ENCODE assay signal across 9 cellular contexts in genomic region chr7:142303650-142304049, GRCh38. TPM values are rescaled to one million over a fixed set of nuclear protein-coding genes. Genes with fewer than 3 reads are reported as not detected.
DNase-seq lines count a peak whose midpoint lies in the region; ATAC-seq and TF ChIP-seq lines count a peak whose summit lies in the region.
"Had no signal": no experiment of that assay in that cellular context is flagged by ENCODE, and none has a peak within 500 bp of the region (broad histone marks: within the 10 kb centered on the region; RNA-seq: fewer than 3 reads in every experiment).

No MANE protein-coding gene starts in this region.

- TF ChIP-seq CTCF in GM12873 (IDR thresholded peaks at IDR 0.05; ENCODE audit: insufficient read depth, low read depth, low read length, missing control alignments): peak; percentile 52
- no peak for TF ChIP-seq CTCF in esophagus muscularis mucosa (IDR thresholded peaks at IDR 0.05)

- no peaks in the 10 kb centered on the region for H3K36me3 ChIP-seq in esophagus muscularis mucosa
- H3K36me3 ChIP-seq in aorta (ENCODE audit: control insufficient read depth in 1 of 2, insufficient read depth in 2 of 2, low read length in 1 of 2): no peaks in the 10 kb centered on the region

- ATAC-seq in GM18520 (IDR thresholded peaks at IDR 0.05; ENCODE audit: unreplicated experiment): no peak
- no peak for ATAC-seq in HG03378 (IDR thresholded peaks at IDR 0.05; ENCODE audit: unreplicated experiment)
- no peak for ATAC-seq in aorta (ENCODE audit: low FRiP score)

- no peak for TF ChIP-seq EP300 in esophagus muscularis mucosa (IDR thresholded peaks at IDR 0.05)

- DNase-seq in ACHN (peak; percentile 55), NCI-H82 (lab: John Stamatoyannopoulos, UW) (peak; percentile 80), esophagus muscularis mucosa (ENCODE audit: extremely low spot score) (peak; percentile 64), aorta (no peak), T-helper 9 cell (no peak)

- no peak overlapping the region for H3K27ac ChIP-seq in esophagus muscularis mucosa (replicated peaks in 1 of 4)
- H3K27ac ChIP-seq in aorta (ENCODE audit: low read depth in 1 of 2, low read length in 2 of 2): no peak overlapping the region
- H3K27ac ChIP-seq: SK-N-MC had no signal

- WGBS in esophagus muscularis mucosa: 26% methylated on average over 2 of the region's 2 CpGs
- WGBS in aorta, 2 donors: 14% methylated on average over 2 of the region's 2 CpGs

- TF ChIP-seq POLR2A in esophagus muscularis mucosa (IDR thresholded peaks at IDR 0.05; ENCODE audit: low read depth): no peak

- intact Hi-C loops in esophagus muscularis mucosa (cut with DNase I): no loop called here
- intact Hi-C loops in aorta (cut with DNase I): loop anchor here in 1 of 2 donors (5.0 kb wide), 1 partner anchor 326 kb away; no protein-coding TSS in a partner anchor

- H3K27me3 ChIP-seq in esophagus muscularis mucosa (peaks cover 0 to 25% (median 0%) of the 10 kb centered on the region in 4 donors), aorta (ENCODE audit: control insufficient read depth in 1 of 2, insufficient read depth in 2 of 2, low read length in 1 of 2) (no peaks in the 10 kb centered on the region)

- H3K4me1 ChIP-seq in esophagus muscularis mucosa: no peaks in the 10 kb centered on the region
- no peaks in the 10 kb centered on the region for H3K4me1 ChIP-seq in aorta (ENCODE audit: control insufficient read depth in 1 of 2, insufficient read depth in 2 of 2, low read length in 2 of 2)

- no peaks in the 10 kb centered on the region for H3K9me3 ChIP-seq in esophagus muscularis mucosa
- no peaks in the 10 kb centered on the region for H3K9me3 ChIP-seq in aorta (ENCODE audit: control insufficient read depth, low read length)

- in situ Hi-C loops in ACHN (cut with HindIII; ENCODE audit: low pct_ligation_motif_present, low pct_unique_long_range_greater_than_20kb, low sequenced_read_pairs): no loop called here

- H3K4me3 ChIP-seq in esophagus muscularis mucosa: no peak overlapping the region
- H3K4me3 ChIP-seq in aorta (ENCODE audit: low read length in 2 of 2): no peak overlapping the region
- H3K4me3 ChIP-seq: SK-N-MC had no signal

RNA-seq across cellular contexts. Expression of gene PRSS58, which starts 45.8 kb away (rescaled TPM):
- total RNA-seq in esophagus muscularis mucosa: not detected
- total RNA-seq in aorta: not detected
- polyA plus RNA-seq in aorta: not detected

Comparison
In these comparisons a context has a peak if more than half of its experiments do, and no peak if none do; other contexts are left out.
1. DNase-seq: peak in ACHN (single experiment), NCI-H82 (single experiment) and esophagus muscularis mucosa (single experiment); none in aorta (0 of 2) and T-helper 9 cell (single experiment).